9 cellular contexts compared by ENCODE assay signal in the genomic region with DNA sequence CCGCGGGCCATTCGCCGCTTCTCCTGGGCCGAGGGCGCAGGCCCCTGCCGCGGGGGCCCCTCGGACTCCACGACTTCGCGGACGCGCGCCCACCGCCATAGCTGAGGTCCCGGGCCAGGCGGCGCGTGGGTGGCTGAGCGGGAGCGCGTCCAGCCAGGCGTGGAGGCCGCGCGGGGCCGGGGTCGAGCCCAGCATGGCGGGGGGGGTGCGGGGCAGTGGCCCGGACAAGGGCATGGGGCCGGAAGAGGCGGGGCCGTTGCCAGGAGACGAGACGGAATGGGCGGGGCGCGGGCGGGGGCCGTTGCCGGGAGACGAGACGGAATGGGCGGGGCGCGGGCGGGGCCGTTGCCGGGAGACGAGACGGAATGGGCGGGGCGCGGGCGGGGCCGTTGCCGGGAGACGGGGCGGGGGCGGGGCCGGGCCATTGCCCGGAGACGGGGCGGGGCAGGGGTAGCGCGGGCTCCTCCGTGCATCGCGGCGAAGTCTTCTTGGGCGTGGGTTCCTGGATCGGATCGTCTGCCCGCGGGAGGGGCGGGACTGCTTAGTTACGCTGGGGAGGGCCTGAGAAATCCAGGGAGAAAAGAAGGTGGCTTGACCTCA. TPM values are rescaled to one million over a fixed set of nuclear protein-coding genes. Genes with fewer than 3 reads are reported as not detected.
DNase-seq lines count a peak whose midpoint lies in the region; ATAC-seq and TF ChIP-seq lines count a peak whose summit lies in the region.
"Had no signal": no experiment of that assay in that cellular context is flagged by ENCODE, and none has a peak within 500 bp of the region (broad histone marks: within the 10 kb centered on the region; RNA-seq: fewer than 3 reads in every experiment).

No MANE protein-coding gene starts in this region.

- H3K27ac Mint-ChIP-seq in activated naive CD4-positive, alpha-beta T cell treated with anti-CD3 and anti-CD28 coated beads for 36 hours: no peak overlapping the region

- peak; percentile 91 for DNase-seq in DMS53 (lab: John Stamatoyannopoulos, UW)
- no peak for DNase-seq in SK-N-MC (ENCODE audit: low read depth, low spot score)
- DNase-seq in activated naive CD4-positive, alpha-beta T cell treated with anti-CD3 and anti-CD28 coated beads for 36 hours: peak; percentile 87
- peak; percentile 86 for DNase-seq in germinal center (ENCODE audit: low spot score)
- peak; percentile 67 for DNase-seq in occipital lobe (lab: John Stamatoyannopoulos, UW)
- peak; percentile 65 for DNase-seq in thoracic aorta (ENCODE audit: low spot score)

- H3K4me1 ChIP-seq in HUES6 (ENCODE audit: control insufficient read depth, insufficient read depth, low read length) (peaks cover 29% of the 10 kb centered on the region), thoracic aorta (ENCODE audit: control insufficient read depth in 1 of 2, low read depth in 2 of 2) (peaks cover 22 to 41% of the 10 kb centered on the region in 2 donors)

- H3K36me3 ChIP-seq in HUES6 (ENCODE audit: control insufficient read depth, insufficient read depth, low read length) (no peaks in the 10 kb centered on the region), SK-N-MC (ENCODE audit: insufficient read depth, low read length) (no peaks in the 10 kb centered on the region), thoracic aorta (no peaks in the 10 kb centered on the region)

- peak; percentile 55 for ATAC-seq in GM21390 (IDR thresholded peaks at IDR 0.05; ENCODE audit: unreplicated experiment)
- ATAC-seq in thoracic aorta (ENCODE audit: insufficient number of reproducible peaks, low FRiP score, low read depth): peak; percentile 43

- TF ChIP-seq CTCF in thoracic aorta (IDR thresholded peaks at IDR 0.05): no peak

- H3K27me3 Mint-ChIP-seq in activated naive CD4-positive, alpha-beta T cell treated with anti-CD3 and anti-CD28 coated beads for 36 hours (ENCODE audit: low read depth): no peaks in the 10 kb centered on the region

- H3K9me3 Mint-ChIP-seq in activated naive CD4-positive, alpha-beta T cell treated with anti-CD3 and anti-CD28 coated beads for 36 hours: no peaks in the 10 kb centered on the region

- intact Hi-C loops in activated naive CD4-positive, alpha-beta T cell treated with anti-CD3 and anti-CD28 coated beads for 36 hours (cut with micrococcal nuclease): loop anchor here (1.0 kb wide), 1 partner anchor 96 kb away; the partner anchor contains the start of gene FUOM

- peak overlapping the region; percentile 27 for H3K9ac ChIP-seq in HUES6 (ENCODE audit: low read length)
- H3K9ac ChIP-seq in SK-N-MC (ENCODE audit: insufficient read length): peak overlapping the region; percentile 57

- H3K27ac ChIP-seq in HUES6 (ENCODE audit: low read depth, low read length) (0 out of 2 replicates have a peak overlapping the region, but pooled peaks have one; percentile 45), SK-N-MC (no peak overlapping the region), thoracic aorta (peak overlapping the region; percentile 66 to 83)

- H3K4me3 ChIP-seq in HUES6 (ENCODE audit: low read depth, low read length): peak overlapping the region; percentile 68
- peak overlapping the region; percentile 74 for H3K4me3 ChIP-seq in SK-N-MC
- H3K4me3 ChIP-seq in thoracic aorta: peak overlapping the region; percentile 95

- CTCF ChIA-PET in activated naive CD4-positive, alpha-beta T cell treated with anti-CD3 and anti-CD28 coated beads for 36 hours (lab: Charles Lee): interaction anchor here (1.1 to 1.6 kb wide), 3 partner anchors 14 to 118 kb away, joined by 3 to 7 read pairs (median 4); no protein-coding TSS in a partner anchor

- H3K4me3 Mint-ChIP-seq in activated naive CD4-positive, alpha-beta T cell treated with anti-CD3 and anti-CD28 coated beads for 36 hours: peak overlapping the region; percentile 82

- peaks cover 75% of the 10 kb centered on the region for H3K4me1 Mint-ChIP-seq in activated naive CD4-positive, alpha-beta T cell treated with anti-CD3 and anti-CD28 coated beads for 36 hours (ENCODE audit: low read depth)

- H3K9me3 ChIP-seq in HUES6 (ENCODE audit: control insufficient read depth, insufficient read depth, low read depth, low read length) (no peaks in the 10 kb centered on the region), SK-N-MC (ENCODE audit: low read depth, low read length) (no peaks in the 10 kb centered on the region), thoracic aorta (no peaks in the 10 kb centered on the region)

- peaks cover 23% of the 10 kb centered on the region for H3K27me3 ChIP-seq in HUES6 (ENCODE audit: control insufficient read depth, insufficient read depth, low read length)
- no peaks in the 10 kb centered on the region for H3K27me3 ChIP-seq in thoracic aorta (replicated peaks; ENCODE audit: insufficient read depth)

- peaks cover 3% of the 10 kb centered on the region for H3K36me3 Mint-ChIP-seq in activated naive CD4-positive, alpha-beta T cell treated with anti-CD3 and anti-CD28 coated beads for 36 hours (ENCODE audit: low read depth)

RNA-seq across cellular contexts. Expression of gene ADAM8, which starts 14.8 kb away (rescaled TPM):
- total RNA-seq in activated naive CD4-positive, alpha-beta T cell treated with anti-CD3 and anti-CD28 coated beads for 36 hours: 100 to 1,000 TPM; 112 to 120 TPM
- 1.7 TPM for total RNA-seq in occipital lobe
- 10 to 100 TPM in 1 of 2 donors, 1 to 10 TPM in 1; 7.2 to 14.0 TPM for total RNA-seq in thoracic aorta

RNA-seq across cellular contexts. Expression of gene VENTX, which starts 24.2 kb away (rescaled TPM):
- total RNA-seq in activated naive CD4-positive, alpha-beta T cell treated with anti-CD3 and anti-CD28 coated beads for 36 hours: not detected
- total RNA-seq in occipital lobe: not detected
- total RNA-seq in thoracic aorta: 1 to 10 TPM; 5.1 to 9.5 TPM
- total RNA-seq: pulmonary artery endothelial cell had no signal

RNA-seq across cellular contexts. Expression of gene UTF1, which starts 31.8 kb away (rescaled TPM):
- not detected for total RNA-seq in activated naive CD4-positive, alpha-beta T cell treated with anti-CD3 and anti-CD28 coated beads for 36 hours
- total RNA-seq in occipital lobe (not detected), thoracic aorta (not detected)
- total RNA-seq: pulmonary artery endothelial cell had no signal

RNA-seq across cellular contexts. Expression of gene TUBGCP2, which starts 46.8 kb away (rescaled TPM):
- 10 to 100 TPM; 47.9 to 56.1 TPM for total RNA-seq in activated naive CD4-positive, alpha-beta T cell treated with anti-CD3 and anti-CD28 coated beads for 36 hours
- 42.4 TPM for total RNA-seq in occipital lobe
- total RNA-seq in thoracic aorta: 10 to 100 TPM; 51.2 to 65.5 TPM

RNA-seq across cellular contexts. Expression of gene ZNF511, which starts 46.9 kb away (rescaled TPM):
- total RNA-seq in activated naive CD4-positive, alpha-beta T cell treated with anti-CD3 and anti-CD28 coated beads for 36 hours: 10 to 100 TPM; 37.1 to 39.4 TPM
- 7.5 TPM for total RNA-seq in occipital lobe
- 10 to 100 TPM; 20.0 to 33.2 TPM for total RNA-seq in thoracic aorta

Comparison
In these comparisons a context has a peak if more than half of its experiments do, and no peak if none do; other contexts are left out.
1. RNA of gene ADAM8, which starts 14.8 kb away (total RNA-seq): 112 to 120 TPM in activated naive CD4-positive, alpha-beta T cell treated with anti-CD3 and anti-CD28 coated beads for 36 hours; 7.2 to 14.0 TPM in thoracic aorta and 1.7 TPM in occipital lobe (single experiment); every median in the first group is over 4 times any median in the second.
2. Peak in every context shown above with its lines, with median percentiles within 50 percentile points of each other: H3K4me3 ChIP-seq.